In the genomic region with DNA sequence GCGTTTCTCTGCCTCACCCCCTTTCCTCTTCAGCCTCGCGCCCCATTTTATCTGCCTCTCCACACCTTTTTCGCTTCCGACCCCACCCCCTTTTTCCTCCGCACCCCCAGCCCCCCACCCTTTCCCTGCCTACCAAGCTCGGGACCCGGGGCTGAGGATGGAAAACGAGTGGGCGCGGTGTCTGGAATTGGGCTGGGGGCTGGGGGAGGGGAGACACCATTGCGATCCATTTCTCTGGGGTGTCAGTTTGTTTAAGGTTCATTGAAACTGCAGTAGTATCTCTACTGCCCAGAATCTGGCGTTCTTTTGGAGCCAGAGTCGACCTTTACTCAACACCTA, we compare ENCODE assay signal across 1 cellular context.
TF ChIP-seq lines count a peak whose summit lies in the region.

No MANE protein-coding gene starts in this region.

TF ChIP-seq in HCT116, 20 proteins besides CTCF, POLR2A, EP300 and RAD21 (continued from another document):
- no peak for TF ChIP-seq TCF7L2 (IDR thresholded peaks at IDR 0.05; ENCODE audit: borderline replicate concordance, extremely low read depth, insufficient read depth, insufficient read length)
- no peak for TF ChIP-seq JUND (IDR thresholded peaks at IDR 0.05)
